ENCODE assay signal across 14 cellular contexts in the genomic region with DNA sequence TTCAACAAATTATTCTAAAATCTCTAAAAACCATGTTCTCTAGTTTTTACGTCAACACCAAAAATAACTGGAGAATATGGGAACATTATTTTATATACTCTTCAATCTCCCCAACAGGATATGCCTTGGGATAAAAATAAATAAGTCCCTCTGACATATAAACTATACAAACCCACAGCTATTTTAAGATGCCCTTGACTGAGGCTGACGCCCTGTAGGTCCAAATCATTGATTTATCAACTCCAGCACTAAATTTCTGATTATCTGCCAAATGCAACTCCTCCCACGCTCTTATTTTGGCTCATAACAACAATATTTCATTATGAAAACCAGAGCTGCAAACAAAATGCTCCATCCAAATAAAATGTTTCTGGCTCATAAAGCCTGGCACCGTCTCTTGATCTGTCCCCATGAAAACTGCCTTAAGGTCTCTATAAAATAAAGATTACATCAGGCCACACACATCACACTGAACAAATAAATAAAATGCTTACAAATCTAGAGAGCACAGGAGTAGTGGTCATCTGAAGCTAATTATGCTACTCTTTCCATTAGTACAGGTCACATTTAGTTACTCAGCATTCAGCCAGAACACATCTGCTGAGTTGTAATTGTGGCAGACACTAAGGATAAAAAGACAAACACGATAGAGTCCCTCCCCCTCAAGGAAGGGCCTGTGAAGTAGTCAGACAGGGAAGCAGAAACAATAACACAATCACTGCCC. TPM values are rescaled to one million over a fixed set of nuclear protein-coding genes. Genes with fewer than 3 reads are reported as not detected.
DNase-seq lines count a peak whose midpoint lies in the region; ATAC-seq, FAIRE-seq and TF ChIP-seq lines count a peak whose summit lies in the region.
"Had no signal": no experiment of that assay in that cellular context is flagged by ENCODE, and none has a peak within 500 bp of the region (broad histone marks: within the 10 kb centered on the region; RNA-seq: fewer than 3 reads in every experiment).

No MANE protein-coding gene starts in this region.

- H3K4me1 Mint-ChIP-seq in mesothelial cell of epicardium (peaks cover 18% of the 10 kb centered on the region), endodermal cell (peaks cover 24% of the 10 kb centered on the region)

- H3K27me3 ChIP-seq in endocrine pancreas (ENCODE audit: control insufficient read depth, insufficient read depth, low read length) (no peaks in the 10 kb centered on the region), endodermal cell (ENCODE audit: control insufficient read depth, insufficient read depth, low read length, poor library complexity, severe bottlenecking) (no peaks in the 10 kb centered on the region)
- H3K27me3 ChIP-seq: upper lobe of left lung had no signal

- H3K27me3 Mint-ChIP-seq in mesothelial cell of epicardium (ENCODE audit: low read depth) = no peaks in the 10 kb centered on the region
- H3K27me3 Mint-ChIP-seq in endodermal cell (ENCODE audit: insufficient read depth) = no peaks in the 10 kb centered on the region

- FAIRE-seq in kidney (lab: Jason Lieb, UNC) = no peak
- FAIRE-seq: endothelial cell of umbilical vein had no signal

- ATAC-seq in GM19324 (IDR thresholded peaks at IDR 0.05; ENCODE audit: low FRiP score, unreplicated experiment) = no peak
- ATAC-seq: lower lobe of right lung had no signal

- DNase-seq in AG08395 (ENCODE audit: low spot score) (peak; percentile 14), HFF-Myc (ENCODE audit: extremely low read depth, low read depth) (peak; percentile 66), mesothelial cell of epicardium (ENCODE audit: low spot score in 2 of 2, unreplicated experiment in 2 of 2) (no peak), kidney (no peak), NCI-H1436 (lab: John Stamatoyannopoulos, UW) (no peak), endodermal cell (no peak)
- DNase-seq: activated CD4-positive, alpha-beta T cell treated with anti-CD3 and anti-CD28 coated beads for 4 hours; activated naive CD4-positive, alpha-beta T cell treated with anti-CD3 and anti-CD28 coated beads, Interleukin-2, amount 50 U/mL, for 16 hours; lower lobe of right lung; NCI-H2081; upper lobe of left lung had no signal

- H3K9ac ChIP-seq in endocrine pancreas (ENCODE audit: control insufficient read depth, insufficient read depth, low read length) = no peak overlapping the region
- H3K9ac ChIP-seq in kidney (ENCODE audit: low read length in 2 of 2) = no peak overlapping the region
- H3K9ac ChIP-seq in endodermal cell (ENCODE audit: extremely low read depth, low read length, poor library complexity, severe bottlenecking) = no peak overlapping the region

- no peaks in the 10 kb centered on the region for H3K9me3 Mint-ChIP-seq in mesothelial cell of epicardium
- H3K9me3 Mint-ChIP-seq in endodermal cell = no peaks in the 10 kb centered on the region

- WGBS in endodermal cell (ENCODE audit: insufficient coverage in 1 of 2, insufficient read length in 1 of 2), 2 experiments = 80 to 94% methylated on average over 2 to 5 of the region's 5 CpGs

- H3K27ac Mint-ChIP-seq in mesothelial cell of epicardium = peak overlapping the region; percentile 17
- no peak overlapping the region for H3K27ac Mint-ChIP-seq in endodermal cell

- intact Hi-C loops in kidney (cut with DNase I) = no loop called here

- no peak for TF ChIP-seq CTCF in HFF-Myc (IDR thresholded peaks at IDR 0.05; ENCODE audit: low read depth, low read length, missing control alignments)
- no peak for TF ChIP-seq CTCF in mesothelial cell of epicardium (IDR thresholded peaks at IDR 0.05; ENCODE audit: unreplicated experiment)
- no peak for TF ChIP-seq CTCF in kidney (IDR thresholded peaks at IDR 0.05; ENCODE audit: borderline replicate concordance, extremely low read depth, insufficient read depth)
- TF ChIP-seq CTCF in endodermal cell (conservative IDR thresholded peaks at IDR 0.05) = no peak

- H3K4me1 ChIP-seq in endocrine pancreas (ENCODE audit: control insufficient read depth, insufficient read depth, low read length) (peaks cover 56% of the 10 kb centered on the region), kidney (ENCODE audit: control insufficient read depth in 1 of 2, insufficient read depth in 1 of 2, low read depth in 1 of 2, low read length in 2 of 2) (peaks cover 15 to 16% of the 10 kb centered on the region in 2 donors), endodermal cell (ENCODE audit: control insufficient read depth, insufficient read depth, low read length) (peaks cover 11% of the 10 kb centered on the region)

- no peak overlapping the region for H3K27ac ChIP-seq in kidney (ENCODE audit: low read depth in 2 of 2, low read length in 2 of 2)
- no peak overlapping the region for H3K27ac ChIP-seq in endodermal cell (ENCODE audit: low read depth, low read length)
- H3K27ac ChIP-seq: lower lobe of right lung had no signal

- H3K36me3 Mint-ChIP-seq in mesothelial cell of epicardium (no peaks in the 10 kb centered on the region), endodermal cell (ENCODE audit: low read depth) (peaks cover 7% of the 10 kb centered on the region)

- H3K9me3 ChIP-seq in endocrine pancreas (ENCODE audit: control insufficient read depth, low read length) = no peaks in the 10 kb centered on the region
- H3K9me3 ChIP-seq in kidney (ENCODE audit: control insufficient read depth in 1 of 2, low read length in 2 of 2) = no peaks in the 10 kb centered on the region
- H3K9me3 ChIP-seq in endodermal cell (ENCODE audit: control insufficient read depth, low read length) = no peaks in the 10 kb centered on the region
- H3K9me3 ChIP-seq: lower lobe of right lung, upper lobe of left lung had no signal

- H3K4me3 ChIP-seq in HFF-Myc (replicated peaks; ENCODE audit: low read depth, low read length) (no peak overlapping the region), endocrine pancreas (ENCODE audit: control insufficient read depth, insufficient read depth, low read length) (peak overlapping the region; percentile 47), kidney (ENCODE audit: low read length in 2 of 2) (no peak overlapping the region), endodermal cell (ENCODE audit: low read length) (no peak overlapping the region)
- H3K4me3 ChIP-seq: lower lobe of right lung, upper lobe of left lung had no signal

- H3K36me3 ChIP-seq in endocrine pancreas (ENCODE audit: control insufficient read depth, insufficient read depth, low read length) (no peaks in the 10 kb centered on the region), kidney (ENCODE audit: control insufficient read depth in 1 of 2, insufficient read depth in 2 of 2, low read length in 2 of 2) (no peaks in the 10 kb centered on the region), endodermal cell (ENCODE audit: control insufficient read depth, insufficient read depth, low read length) (no peaks in the 10 kb centered on the region)
- H3K36me3 ChIP-seq: upper lobe of left lung had no signal

- H3K4me3 Mint-ChIP-seq in mesothelial cell of epicardium (no peak overlapping the region), endodermal cell (no peak overlapping the region)

RNA-seq across cellular contexts. Expression of gene CACUL1, which starts 28.8 kb away (rescaled TPM):
- total RNA-seq in mesothelial cell of epicardium (63.7 to 65.0 TPM (median 63.9 TPM) in 3 replicates), kidney (39.3 TPM), endodermal cell (10 to 100 TPM; 37.5 to 38.9 TPM)
- 5.3 TPM for polyA plus RNA-seq in kidney (ENCODE audit: insufficient read depth, low read depth, low replicate concordance)
- polyA plus RNA-seq in endodermal cell (2013, experiment 1 of 2) = 23.7 TPM
- polyA plus RNA-seq in endodermal cell (2013, experiment 2 of 2) = 23.1 TPM

Comparison
In these comparisons a context has a peak if more than half of its experiments do, and no peak if none do; other contexts are left out.
1. DNase-seq: peak in AG08395 (single experiment) and HFF-Myc (single experiment); none in mesothelial cell of epicardium (0 of 2), kidney (single experiment), NCI-H1436 (single experiment) and endodermal cell (single experiment).